8 cellular contexts compared by ENCODE assay signal in the genomic region with DNA sequence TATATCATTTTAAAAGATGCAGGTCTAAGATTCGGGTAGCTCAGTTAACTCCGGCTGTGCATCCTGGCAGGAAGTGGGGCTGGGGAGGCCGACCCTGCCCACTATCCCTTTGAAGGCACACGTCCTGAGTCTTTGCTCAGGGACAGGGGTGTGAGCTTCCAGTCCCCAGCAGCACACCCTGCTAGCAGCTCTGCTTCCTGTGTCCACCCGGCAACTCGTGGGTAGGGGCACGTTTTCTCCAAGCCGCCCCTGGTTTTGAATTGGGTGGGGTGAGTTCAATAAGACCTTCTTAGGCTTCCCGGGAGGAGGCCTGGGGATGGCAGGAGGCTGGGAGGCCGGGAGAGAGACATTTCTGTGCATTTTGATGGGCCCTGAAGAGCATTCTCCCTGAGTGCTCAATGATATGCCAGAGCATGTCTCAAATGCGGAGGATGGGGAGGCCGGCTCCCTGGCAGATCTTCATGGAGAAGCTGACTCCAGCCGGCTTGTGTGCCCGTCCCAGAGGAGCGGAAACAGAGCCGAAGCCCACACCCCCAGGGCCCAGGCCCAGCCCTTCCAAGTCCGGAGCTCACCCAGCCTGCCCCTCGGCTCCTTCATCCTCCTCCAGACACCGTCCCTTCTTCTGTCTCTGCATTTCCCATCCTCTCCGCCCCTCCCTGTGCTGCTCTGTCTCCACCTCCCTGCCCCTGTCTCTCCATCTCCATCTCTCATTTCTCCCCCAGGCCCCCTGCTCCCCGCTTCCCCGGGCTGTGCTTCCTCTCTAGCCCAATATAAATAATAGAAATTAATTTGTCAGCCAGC. TPM values are rescaled to one million over a fixed set of nuclear protein-coding genes. Genes with fewer than 3 reads are reported as not detected.
A peak's percentile ranks its signal among the peaks of the same experiment; 100 is the strongest.
DNase-seq lines count a peak whose midpoint lies in the region; ATAC-seq and TF ChIP-seq lines count a peak whose summit lies in the region.

No MANE protein-coding gene starts in this region.

- H3K4me3 Mint-ChIP-seq in Calu3 (ENCODE audit: low read depth, unreplicated experiment) (peak overlapping the region; percentile 57), brain (peak overlapping the region; percentile 50 to 81 (median 73))

- H3K27me3 ChIP-seq in skeletal muscle tissue (ENCODE audit: control insufficient read depth in 3 of 3, insufficient read depth in 3 of 3, low read length in 3 of 3) = peaks cover 0 to 14% (median 6%) of the 10 kb centered on the region in 3 donors

- BruUV-seq in Calu3 (replicated peaks; lab: Mats Ljungman, UMichigan) = no TSS peak

- CTCF ChIA-PET in Calu3 (lab: Charles Lee) = interaction anchor here (0.6 to 1.1 kb wide), 4 partner anchors 8 to 898 kb away, joined by 3 to 6 read pairs (median 3); no protein-coding TSS in a partner anchor
- CTCF ChIA-PET in HEK293T (lab: Yijun Ruan, JAX) = interaction anchor here (1.4 kb wide), 1 partner anchor 78 kb away, joined by 3 read pairs; no protein-coding TSS in a partner anchor

- no peaks in the 10 kb centered on the region for H3K9me3 Mint-ChIP-seq in Calu3 (ENCODE audit: low read depth, unreplicated experiment)
- peaks cover 0 to 4% (median 0%) of the 10 kb centered on the region in 5 experiments for H3K9me3 Mint-ChIP-seq in brain

- H3K4me1 Mint-ChIP-seq in Calu3 (ENCODE audit: low read depth, unreplicated experiment) (peaks cover 32% of the 10 kb centered on the region), brain (peaks cover 61% of the 10 kb centered on the region)

- H3K9ac ChIP-seq in skeletal muscle tissue (ENCODE audit: low read depth in 1 of 3, low read length in 3 of 3) = peak overlapping the region; percentile 66 to 78 (median 74)

- no peaks in the 10 kb centered on the region for H3K9me3 ChIP-seq in skeletal muscle tissue (ENCODE audit: control insufficient read depth in 3 of 3, low read length in 3 of 3)

- H3K27me3 Mint-ChIP-seq in Calu3 (ENCODE audit: unreplicated experiment) = peaks cover 39% of the 10 kb centered on the region
- peaks cover 5% of the 10 kb centered on the region for H3K27me3 Mint-ChIP-seq in brain

- intact Hi-C loops in Calu3 (cut with micrococcal nuclease; ENCODE audit: unreplicated experiment) = no loop called here

- H3K27ac Mint-ChIP-seq in Calu3 (ENCODE audit: unreplicated experiment) (no peak overlapping the region), brain (peak overlapping the region in 4 of 5 experiments; percentile 60 to 98 (median 90))

- H3K4me1 ChIP-seq in skeletal muscle tissue (ENCODE audit: control insufficient read depth in 3 of 3, insufficient read depth in 3 of 3, low read length in 3 of 3) = peaks cover 12 to 14% (median 13%) of the 10 kb centered on the region in 3 donors

- TF ChIP-seq CTCF in Calu3 (IDR thresholded peaks at IDR 0.05; ENCODE audit: unreplicated experiment) (no peak), brain (conservative IDR thresholded peaks at IDR 0.05) (no peak)

- H3K27ac ChIP-seq in skeletal muscle tissue (ENCODE audit: low read depth, low read length) = no peak overlapping the region

- no peaks in the 10 kb centered on the region for H3K36me3 ChIP-seq in skeletal muscle tissue (ENCODE audit: control insufficient read depth in 3 of 3, insufficient read depth in 3 of 3, low read length in 3 of 3)

- ATAC-seq in HG03439 (IDR thresholded peaks at IDR 0.05; ENCODE audit: unreplicated experiment) = no peak

- H3K36me3 Mint-ChIP-seq in Calu3 (ENCODE audit: insufficient read depth, unreplicated experiment) = no peaks in the 10 kb centered on the region
- no peaks in the 10 kb centered on the region for H3K36me3 Mint-ChIP-seq in brain

- H3K4me3 ChIP-seq in skeletal muscle tissue (ENCODE audit: low read length in 3 of 3) = peak overlapping the region; percentile 64 to 77 (median 65)

- DNase-seq in Calu3 = no peak
- DNase-seq in NCI-H1417 (lab: John Stamatoyannopoulos, UW) = peak; percentile 60 to 84 (median 81)
- DNase-seq in iPS-NIHi11 (ENCODE audit: low spot score) = peak; percentile 61
- DNase-seq in HEK293T (ENCODE audit: extremely low spot score) = no peak
- no peak for DNase-seq in NCI-H1048 (lab: John Stamatoyannopoulos, UW)

- POLR2A ChIA-PET in HEK293T (lab: Yijun Ruan, JAX) = interaction anchor here (0.6 to 1.0 kb wide), 2 partner anchors 36 to 44 kb away, joined by 3 read pairs; a partner anchor contains a TSS

TF ChIP-seq in HEK293T, 16 proteins besides CTCF, POLR2A, EP300 and RAD21:
- TF ChIP-seq SP1 (IDR thresholded peaks at IDR 0.05) (no peak), FOXM1 (IDR thresholded peaks at IDR 0.05; ENCODE audit: borderline replicate concordance) (no peak), L3MBTL2 (conservative IDR thresholded peaks at IDR 0.05) (no peak), LEF1 (IDR thresholded peaks at IDR 0.05; ENCODE audit: borderline replicate concordance) (no peak), ARNT (IDR thresholded peaks at IDR 0.05) (no peak), FOXK2 (IDR thresholded peaks at IDR 0.05) (no peak), HDGF (IDR thresholded peaks at IDR 0.05; ENCODE audit: borderline replicate concordance) (no peak), NFRKB (IDR thresholded peaks at IDR 0.05) (no peak), CTBP1 (IDR thresholded peaks at IDR 0.05; ENCODE audit: borderline replicate concordance) (no peak), BHLHE40 (IDR thresholded peaks at IDR 0.05; ENCODE audit: borderline replicate concordance) (no peak), ELF4 (IDR thresholded peaks at IDR 0.05) (no peak), TARDBP (IDR thresholded peaks at IDR 0.05) (no peak), ZNF384 (IDR thresholded peaks at IDR 0.05) (no peak), FOXA1 (IDR thresholded peaks at IDR 0.05) (no peak), SUZ12 (IDR thresholded peaks at IDR 0.05) (no peak)
- TF ChIP-seq, protein P1, sequence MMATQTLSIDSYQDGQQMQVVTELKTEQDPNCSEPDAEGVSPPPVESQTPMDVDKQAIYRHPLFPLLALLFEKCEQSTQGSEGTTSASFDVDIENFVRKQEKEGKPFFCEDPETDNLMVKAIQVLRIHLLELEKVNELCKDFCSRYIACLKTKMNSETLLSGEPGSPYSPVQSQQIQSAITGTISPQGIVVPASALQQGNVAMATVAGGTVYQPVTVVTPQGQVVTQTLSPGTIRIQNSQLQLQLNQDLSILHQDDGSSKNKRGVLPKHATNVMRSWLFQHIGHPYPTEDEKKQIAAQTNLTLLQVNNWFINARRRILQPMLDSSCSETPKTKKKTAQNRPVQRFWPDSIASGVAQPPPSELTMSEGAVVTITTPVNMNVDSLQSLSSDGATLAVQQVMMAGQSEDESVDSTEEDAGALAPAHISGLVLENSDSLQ (IDR thresholded peaks at IDR 0.05) = no peak

RNA-seq across cellular contexts. Expression of a gene that starts 36.3 kb away (rescaled TPM):
- 75.0 and 80.5 TPM in 2 replicates for total RNA-seq in Calu3 (2022)
- polyA plus RNA-seq in brain (ENCODE audit: insufficient read depth, low read depth, low replicate concordance) = 159 TPM
- total RNA-seq in skeletal muscle tissue = 23.0 TPM

Comparison
In these comparisons a context has a peak if more than half of its experiments do, and no peak if none do; other contexts are left out.
1. DNase-seq: peak in NCI-H1417 (3 of 3) and iPS-NIHi11 (single experiment); none in Calu3 (single experiment), HEK293T (single experiment) and NCI-H1048 (single experiment).